8 cellular contexts compared by ENCODE assay signal in genomic region chr2:202376460-202377307, GRCh38. TPM values are rescaled to one million over a fixed set of nuclear protein-coding genes. Genes with fewer than 3 reads are reported as not detected.
A peak's percentile ranks its signal among the peaks of the same experiment; 100 is the strongest.
DNase-seq lines count a peak whose midpoint lies in the region; TF ChIP-seq lines count a peak whose summit lies in the region.

No MANE protein-coding gene starts in this region.

- H3K18ac ChIP-seq in H9 (ENCODE audit: insufficient read length, low read depth, low read length) (no peak overlapping the region), mesenchymal stem cell (ENCODE audit: low read depth in 1 of 2, low read length in 2 of 2) (peak overlapping the region; percentile 84 to 97)

- H3K9ac ChIP-seq in H9 (ENCODE audit: extremely low read depth, insufficient read length, low read length) (peak overlapping the region; percentile 82), mesenchymal stem cell (ENCODE audit: low read length) (peak overlapping the region; percentile 93)

- H3K9me3 ChIP-seq in H9 (ENCODE audit: control insufficient read depth, low read depth, low read length) = no peaks in the 10 kb centered on the region
- no peaks in the 10 kb centered on the region for H3K9me3 ChIP-seq in MG63
- H3K9me3 ChIP-seq in mesenchymal stem cell (ENCODE audit: control insufficient read depth, low read length) = no peaks in the 10 kb centered on the region

- H2BK12ac ChIP-seq in H9 (ENCODE audit: insufficient read length, low read depth, low read length) = no peak overlapping the region
- H2BK12ac ChIP-seq in mesenchymal stem cell (ENCODE audit: low read length in 2 of 2) = peak overlapping the region in 1 of 2 experiments; percentile 80

- H3K14ac ChIP-seq in H9 (ENCODE audit: insufficient read depth, low read length) (0 out of 2 replicates have a peak overlapping the region, but pooled peaks have one; percentile 10), mesenchymal stem cell (ENCODE audit: low read length in 2 of 2) (peak overlapping the region in 1 of 2 experiments; percentile 99)

- no peaks in the 10 kb centered on the region for H4K20me1 ChIP-seq in H9 (ENCODE audit: control insufficient read depth, insufficient read depth, insufficient read length)

- H3K27ac Mint-ChIP-seq in H9 = peak overlapping the region; percentile 74 to 95 (median 94)
- H3K27ac Mint-ChIP-seq in activated CD4-positive, alpha-beta memory T cell treated with anti-CD3 and anti-CD28 coated beads, Interleukin-2, amount 10 ng/mL, durations not matched to agents 7 days and 5 days = peak overlapping the region; percentile 75

- H3K4me3 Mint-ChIP-seq in H9 = peak overlapping the region; percentile 99 to 100
- peak overlapping the region; percentile 99 for H3K4me3 Mint-ChIP-seq in activated CD4-positive, alpha-beta memory T cell treated with anti-CD3 and anti-CD28 coated beads, Interleukin-2, amount 10 ng/mL, durations not matched to agents 7 days and 5 days

- peaks cover 39 to 43% of the 10 kb centered on the region in 2 experiments for H3K4me1 Mint-ChIP-seq in H9
- peaks cover 25% of the 10 kb centered on the region for H3K4me1 Mint-ChIP-seq in activated CD4-positive, alpha-beta memory T cell treated with anti-CD3 and anti-CD28 coated beads, Interleukin-2, amount 10 ng/mL, durations not matched to agents 7 days and 5 days

- H3K4me3 ChIP-seq in GM06990 (replicated peaks; ENCODE audit: low read depth, low read length) (peak overlapping the region; percentile 94), MG63 (peak overlapping the region; percentile 94), mesenchymal stem cell (ENCODE audit: insufficient read depth in 1 of 2, low read depth in 1 of 2, low read length in 2 of 2) (peak overlapping the region; percentile 93 to 94)

- CTCF ChIA-PET in activated CD4-positive, alpha-beta memory T cell treated with anti-CD3 and anti-CD28 coated beads, Interleukin-2, amount 10 ng/mL, durations not matched to agents 7 days and 5 days (lab: Charles Lee) = no interaction called here

- H3K36me3 Mint-ChIP-seq in H9 (ENCODE audit: insufficient read depth in 1 of 3, low read depth in 3 of 3) = peaks cover 0 to 8% (median 5%) of the 10 kb centered on the region in 3 experiments; a peak in 3 of 7 replicates
- peaks cover 6% of the 10 kb centered on the region for H3K36me3 Mint-ChIP-seq in activated CD4-positive, alpha-beta memory T cell treated with anti-CD3 and anti-CD28 coated beads, Interleukin-2, amount 10 ng/mL, durations not matched to agents 7 days and 5 days (ENCODE audit: low read depth)

- H3K23ac ChIP-seq in H9 (ENCODE audit: insufficient read length, low read depth, low read length) = no peak overlapping the region
- H3K23ac ChIP-seq in mesenchymal stem cell (ENCODE audit: low read length in 2 of 2) = no peak overlapping the region

- H3K4me1 ChIP-seq in H9 (ENCODE audit: insufficient read depth, low read length) (peaks cover 7% of the 10 kb centered on the region; the same call in 1 of the 2 replicates), mesenchymal stem cell (ENCODE audit: control insufficient read depth, insufficient read depth, low read depth, low read length) (peaks cover 3% of the 10 kb centered on the region)

- no peak overlapping the region for H4K5ac ChIP-seq in H9 (ENCODE audit: insufficient read length, low read depth, low read length)

- peaks cover 2% of the 10 kb centered on the region for H3K79me1 ChIP-seq in H9 (ENCODE audit: insufficient read depth, low read depth, low read length, poor library complexity, severe bottlenecking)
- no peaks in the 10 kb centered on the region for H3K79me1 ChIP-seq in mesenchymal stem cell (replicated peaks; ENCODE audit: low read length, poor library complexity, severe bottlenecking)

- no peaks in the 10 kb centered on the region for H3K9me3 Mint-ChIP-seq in H9
- H3K9me3 Mint-ChIP-seq in activated CD4-positive, alpha-beta memory T cell treated with anti-CD3 and anti-CD28 coated beads, Interleukin-2, amount 10 ng/mL, durations not matched to agents 7 days and 5 days = no peaks in the 10 kb centered on the region

- no peak overlapping the region for H2AK5ac ChIP-seq in H9 (ENCODE audit: insufficient read length, low read length)
- no peak overlapping the region for H2AK5ac ChIP-seq in mesenchymal stem cell (ENCODE audit: low read length, severe bottlenecking)

- POLR2A ChIA-PET in activated CD4-positive, alpha-beta memory T cell treated with anti-CD3 and anti-CD28 coated beads, Interleukin-2, amount 10 ng/mL, durations not matched to agents 7 days and 5 days (lab: Charles Lee) = interaction anchor here (0.9 to 2.0 kb wide), 2 partner anchors 104 to 110 kb away, joined by 3 to 8 read pairs; no protein-coding TSS in a partner anchor

- no peak overlapping the region for H4K8ac ChIP-seq in H9 (replicated peaks; ENCODE audit: insufficient read length, low read depth, low read length)
- H4K8ac ChIP-seq in mesenchymal stem cell (ENCODE audit: low read length) = peak overlapping the region; percentile 10

- H2BK5ac ChIP-seq in H9 (ENCODE audit: insufficient read length, low read length) = no peak overlapping the region
- H2BK5ac ChIP-seq in mesenchymal stem cell (ENCODE audit: low read depth, low read length, poor library complexity, severe bottlenecking) = peak overlapping the region; percentile 57

- H3K4me2 ChIP-seq in H9 (ENCODE audit: insufficient read depth, insufficient read length, low read length) = peak overlapping the region; percentile 57
- peak overlapping the region; percentile 46 for H3K4me2 ChIP-seq in mesenchymal stem cell (ENCODE audit: low read length, poor library complexity, severe bottlenecking)

- no peak overlapping the region for H2AFZ ChIP-seq in H9 (ENCODE audit: low read length)
- peak overlapping the region; percentile 24 for H2AFZ ChIP-seq in mesenchymal stem cell (ENCODE audit: low read depth, low read length)

- H3K79me2 ChIP-seq in H9 (ENCODE audit: insufficient read depth, low read length) = peaks cover 24% of the 10 kb centered on the region; the same call in 1 of the 2 replicates

- H2BK20ac ChIP-seq in H9 (ENCODE audit: low read depth, low read length, poor library complexity, severe bottlenecking) = no peak overlapping the region

- H3K27me3 ChIP-seq in GM06990 (replicated peaks; ENCODE audit: control insufficient read depth, insufficient read depth, low read length) = no peaks in the 10 kb centered on the region
- H3K27me3 ChIP-seq in H9 (ENCODE audit: insufficient read depth, low read length) = no peaks in the 10 kb centered on the region
- H3K27me3 ChIP-seq in MG63 = no peaks in the 10 kb centered on the region
- no peaks in the 10 kb centered on the region for H3K27me3 ChIP-seq in mesenchymal stem cell (ENCODE audit: control insufficient read depth in 1 of 2, insufficient read depth in 1 of 2, low read length in 2 of 2)

- H4K91ac ChIP-seq in H9 (ENCODE audit: insufficient read length, low read depth, low read length) = no peak overlapping the region
- peak overlapping the region; percentile 64 for H4K91ac ChIP-seq in mesenchymal stem cell (ENCODE audit: low read length)

- H3K56ac ChIP-seq in H9 (ENCODE audit: insufficient read length, low read depth, low read length) = no peak overlapping the region

- H3T11ph ChIP-seq in H9 (ENCODE audit: low read length) = no peak overlapping the region

- DNase-seq in GM06990 (ENCODE audit: extremely low read depth, insufficient read length) = peak; percentile 73
- DNase-seq in H9 = no peak
- DNase-seq in MG63 = peak; percentile 48
- peak; percentile 43 for DNase-seq in activated CD4-positive, alpha-beta memory T cell treated with anti-CD3 and anti-CD28 coated beads, Interleukin-2, amount 10 ng/mL, durations not matched to agents 7 days and 5 days
- peak; percentile 24 for DNase-seq in effector CD8-positive, alpha-beta T cell (lab: John Stamatoyannopoulos, UW)
- DNase-seq in mesenchymal stem cell = peak; percentile 69
- DNase-seq in stimulated activated CD8-positive, alpha-beta memory T cell treated with anti-CD3 and anti-CD28 coated beads, Interleukin-4, amount 100 ng/mL, for 48 hours = peak; percentile 58
- DNase-seq in OCI-M2 (lab: John Stamatoyannopoulos, UW; ENCODE audit: unreplicated experiment) = no peak

- no peak overlapping the region for H3K4ac ChIP-seq in H9 (ENCODE audit: low read depth, low read length)
- H3K4ac ChIP-seq in mesenchymal stem cell (ENCODE audit: low read depth in 1 of 2, low read length in 2 of 2) = peak overlapping the region; percentile 66 to 83

- H3K27ac ChIP-seq in H9 (ENCODE audit: insufficient read length, low read depth, low read length) (no peak overlapping the region), mesenchymal stem cell (ENCODE audit: low read length, poor library complexity, severe bottlenecking) (peak overlapping the region; percentile 86)

- H2BK15ac ChIP-seq in H9 (ENCODE audit: low read depth, low read length) (no peak overlapping the region), mesenchymal stem cell (ENCODE audit: low read depth, poor library complexity, severe bottlenecking) (peak overlapping the region; percentile 26)

- no peaks in the 10 kb centered on the region for H3K27me3 Mint-ChIP-seq in H9 (ENCODE audit: low read depth)
- peaks cover 11% of the 10 kb centered on the region for H3K27me3 Mint-ChIP-seq in activated CD4-positive, alpha-beta memory T cell treated with anti-CD3 and anti-CD28 coated beads, Interleukin-2, amount 10 ng/mL, durations not matched to agents 7 days and 5 days

- H2BK120ac ChIP-seq in H9 (ENCODE audit: low read depth, low read length, poor library complexity, severe bottlenecking) (no peak overlapping the region), mesenchymal stem cell (ENCODE audit: low read depth, low read length) (peak overlapping the region; percentile 29)

- WGBS in H9 (ENCODE audit: extremely low coverage, insufficient read length, low lambda C conversion rate) = no CpG with 5 or more reads among the region's 78 CpGs
- WGBS in mesenchymal stem cell = 1% methylated on average over 35 of the region's 78 CpGs

- H3K36me3 ChIP-seq in GM06990 (ENCODE audit: control insufficient read depth, insufficient read depth, low read length) (no peaks in the 10 kb centered on the region; the same call in 1 of the 2 replicates), MG63 (no peaks in the 10 kb centered on the region), mesenchymal stem cell (ENCODE audit: control insufficient read depth in 1 of 2, insufficient read depth in 2 of 2, low read depth in 1 of 2, low read length in 2 of 2) (no peaks in the 10 kb centered on the region)

- H3K23me2 ChIP-seq in H9 (ENCODE audit: insufficient read length, low read depth, low read length, poor library complexity, severe bottlenecking) = peaks cover 19% of the 10 kb centered on the region

- TF ChIP-seq CTCF in GM06990 (IDR thresholded peaks at IDR 0.05; ENCODE audit: insufficient read depth, low read length, poor library complexity, severe bottlenecking) = no peak
- TF ChIP-seq CTCF in H9 (conservative IDR thresholded peaks at IDR 0.05) = no peak

RNA-seq across cellular contexts. Expression of gene BMPR2, which starts 0.6 kb away (rescaled TPM):
- 15.2 and 17.3 TPM in 2 replicates for total RNA-seq in H9 (2021)
- total RNA-seq in MG63 (2014; rRNA removed; shearing (Covaris generic); ENCODE audit: low replicate concordance) = 9.1 and 9.4 TPM in 2 replicates
- 10 to 100 TPM in 1 of 2 experiments, 1 to 10 TPM in 1; 9.7 to 10.6 TPM for total RNA-seq in activated CD4-positive, alpha-beta memory T cell treated with anti-CD3 and anti-CD28 coated beads, Interleukin-2, amount 10 ng/mL, durations not matched to agents 7 days and 5 days
- polyA plus RNA-seq in mesenchymal stem cell (2013, experiment 1 of 2) = 45.5 TPM
- 43.2 TPM for polyA plus RNA-seq in mesenchymal stem cell (2013, experiment 2 of 2)

Comparison
In these comparisons a context has a peak if more than half of its experiments do, and no peak if none do; other contexts are left out.
1. DNase-seq: peak in GM06990 (single experiment), MG63 (single experiment), activated CD4-positive, alpha-beta memory T cell treated with anti-CD3 and anti-CD28 coated beads, Interleukin-2, amount 10 ng/mL, durations not matched to agents 7 days and 5 days (single experiment), effector CD8-positive, alpha-beta T cell (single experiment), mesenchymal stem cell (single experiment) and stimulated activated CD8-positive, alpha-beta memory T cell treated with anti-CD3 and anti-CD28 coated beads, Interleukin-4, amount 100 ng/mL, for 48 hours (single experiment); none in H9 (single experiment) and OCI-M2 (single experiment).
2. Peak in every context shown above with its lines, with median percentiles within 50 percentile points of each other: H3K4me3 ChIP-seq.